In genomic region chr9:132406554-132407122, GRCh38 we compare ENCODE assay signal across 8 cellular contexts. TPM values are rescaled to one million over a fixed set of nuclear protein-coding genes. Genes with fewer than 3 reads are reported as not detected.
A peak's percentile ranks its signal among the peaks of the same experiment; 100 is the strongest.
DNase-seq lines count a peak whose midpoint lies in the region; ATAC-seq and TF ChIP-seq lines count a peak whose summit lies in the region.

TTF1 (minus strand) TSS chr9:132406840; CDS start chr9:132402821, 4,019 bp downstream.

- H4K20me1 ChIP-seq in DOHH2 (ENCODE audit: control insufficient read depth, insufficient read depth, low read depth, low read length) = peaks cover 14% of the 10 kb centered on the region

- H3K36me3 ChIP-seq in DOHH2 (ENCODE audit: control insufficient read depth, low read length) = peaks cover 25% of the 10 kb centered on the region
- peaks cover 3% of the 10 kb centered on the region for H3K36me3 ChIP-seq in H7 (replicated peaks; ENCODE audit: control insufficient read depth, insufficient read depth, low read length)
- H3K36me3 ChIP-seq in RWPE2 (ENCODE audit: low read depth) = peaks cover 14% of the 10 kb centered on the region

- H3K4me2 ChIP-seq in DOHH2 (ENCODE audit: low read length) = peak within 1 kb of the TSS; percentile 82

- ATAC-seq in RWPE2 (ENCODE audit: low read depth) = peak; percentile 74
- ATAC-seq in activated T-helper 17 cell treated with anti-CD3 and anti-CD28 coated beads, Interleukin-2, amount 50 U/mL, for 72 hours (replicated peaks) = peak; percentile 92
- ATAC-seq in natural killer cell treated with Interleukin-12 subunit alpha and Interleukin-12 subunit beta and Interleukin-15 and Interleukin-18, amount 100 ng/mL, for 72 hours = peak; percentile 92 to 97

- H3K27me3 ChIP-seq in DOHH2 (ENCODE audit: control insufficient read depth, low read length) = peaks cover 18% of the 10 kb centered on the region
- H3K27me3 ChIP-seq in H7 (ENCODE audit: control insufficient read depth, insufficient read depth, low read length) = peaks cover 16% of the 10 kb centered on the region
- no peaks in the 10 kb centered on the region for H3K27me3 ChIP-seq in RWPE2 (ENCODE audit: insufficient read depth, poor library complexity, severe bottlenecking)

- H3K9me2 ChIP-seq in DOHH2 (replicated peaks; ENCODE audit: control insufficient read depth, low read length) = no peaks in the 10 kb centered on the region

- H3K4me1 Mint-ChIP-seq in activated T-helper 17 cell treated with anti-CD3 and anti-CD28 coated beads, Interleukin-2, amount 50 U/mL, for 72 hours = peaks cover 30% of the 10 kb centered on the region
- H3K4me1 Mint-ChIP-seq in natural killer cell treated with Interleukin-12 subunit alpha and Interleukin-12 subunit beta and Interleukin-15 and Interleukin-18, amount 100 ng/mL, for 72 hours (ENCODE audit: low read depth in 2 of 2) = peaks cover 36 to 37% of the 10 kb centered on the region in 2 donors

- no peak for TF ChIP-seq CTCF in DOHH2 (IDR thresholded peaks at IDR 0.05; ENCODE audit: low read depth, low read length, poor library complexity, severe bottlenecking)
- no peak for TF ChIP-seq CTCF in RWPE2 (IDR thresholded peaks at IDR 0.05; ENCODE audit: poor library complexity, severe bottlenecking)
- no peak for TF ChIP-seq CTCF in fibroblast of pulmonary artery (IDR thresholded peaks at IDR 0.05; ENCODE audit: low read length, missing control alignments)

- H3K4me3 ChIP-seq in DOHH2 (ENCODE audit: low read length) (peak within 1 kb of the TSS; percentile 92), H7 (ENCODE audit: insufficient read depth, low read depth, low read length) (peak within 1 kb of the TSS; percentile 68), RWPE2 (ENCODE audit: severe bottlenecking) (peak within 1 kb of the TSS; percentile 53), fibroblast of pulmonary artery (replicated peaks; ENCODE audit: low read depth, low read length) (peak within 1 kb of the TSS; percentile 85)

- peaks cover 49% of the 10 kb centered on the region for H3K79me2 ChIP-seq in DOHH2 (ENCODE audit: control insufficient read depth, low read length)

- no peaks in the 10 kb centered on the region for H3K9me3 ChIP-seq in DOHH2 (ENCODE audit: control insufficient read depth, insufficient read depth, low read length)
- H3K9me3 ChIP-seq in RWPE2 (ENCODE audit: severe bottlenecking) = no peaks in the 10 kb centered on the region

- DNase-seq in H7 (peak; percentile 95), M059J (ENCODE audit: low read depth) (peak; percentile 93), RWPE2 (ENCODE audit: low spot score) (peak; percentile 87), fibroblast of pulmonary artery (ENCODE audit: low read depth) (peak; percentile 93)
- peak; percentile 93 for DNase-seq in natural killer cell treated with Interleukin-12 subunit alpha and Interleukin-12 subunit beta and Interleukin-15 and Interleukin-18, amount 100 ng/mL, for 72 hours (ENCODE audit: low spot score)
- DNase-seq in stimulated activated naive CD4-positive, alpha-beta T cell (lab: John Stamatoyannopoulos, UW) = peak; percentile 87 to 93 (median 92)

- no peaks in the 10 kb centered on the region for H3K9me3 Mint-ChIP-seq in activated T-helper 17 cell treated with anti-CD3 and anti-CD28 coated beads, Interleukin-2, amount 50 U/mL, for 72 hours
- H3K9me3 Mint-ChIP-seq in natural killer cell treated with Interleukin-12 subunit alpha and Interleukin-12 subunit beta and Interleukin-15 and Interleukin-18, amount 100 ng/mL, for 72 hours = no peaks in the 10 kb centered on the region

- peaks cover 7% of the 10 kb centered on the region for H3F3A ChIP-seq in DOHH2 (ENCODE audit: control insufficient read depth, insufficient read depth)

- peaks cover 59% of the 10 kb centered on the region for H3K4me1 ChIP-seq in DOHH2 (ENCODE audit: control insufficient read depth, low read length)
- H3K4me1 ChIP-seq in RWPE2 (ENCODE audit: insufficient read depth, poor library complexity, severe bottlenecking) = peaks cover 7% of the 10 kb centered on the region

- H3K27ac Mint-ChIP-seq in activated T-helper 17 cell treated with anti-CD3 and anti-CD28 coated beads, Interleukin-2, amount 50 U/mL, for 72 hours = peak within 1 kb of the TSS; percentile 94
- peak within 1 kb of the TSS; percentile 66 to 70 for H3K27ac Mint-ChIP-seq in natural killer cell treated with Interleukin-12 subunit alpha and Interleukin-12 subunit beta and Interleukin-15 and Interleukin-18, amount 100 ng/mL, for 72 hours

- peaks cover 50% of the 10 kb centered on the region for H3K36me3 Mint-ChIP-seq in activated T-helper 17 cell treated with anti-CD3 and anti-CD28 coated beads, Interleukin-2, amount 50 U/mL, for 72 hours (ENCODE audit: low read depth)
- H3K36me3 Mint-ChIP-seq in natural killer cell treated with Interleukin-12 subunit alpha and Interleukin-12 subunit beta and Interleukin-15 and Interleukin-18, amount 100 ng/mL, for 72 hours = peaks cover 11% of the 10 kb centered on the region

- H3K4me3 Mint-ChIP-seq in activated T-helper 17 cell treated with anti-CD3 and anti-CD28 coated beads, Interleukin-2, amount 50 U/mL, for 72 hours = peak within 1 kb of the TSS; percentile 87
- peak within 1 kb of the TSS; percentile 77 for H3K4me3 Mint-ChIP-seq in natural killer cell treated with Interleukin-12 subunit alpha and Interleukin-12 subunit beta and Interleukin-15 and Interleukin-18, amount 100 ng/mL, for 72 hours

- H3K27me3 Mint-ChIP-seq in activated T-helper 17 cell treated with anti-CD3 and anti-CD28 coated beads, Interleukin-2, amount 50 U/mL, for 72 hours = no peaks in the 10 kb centered on the region
- peaks cover 2 to 6% of the 10 kb centered on the region in 2 donors for H3K27me3 Mint-ChIP-seq in natural killer cell treated with Interleukin-12 subunit alpha and Interleukin-12 subunit beta and Interleukin-15 and Interleukin-18, amount 100 ng/mL, for 72 hours

- peak within 1 kb of the TSS; percentile 53 for H3K27ac ChIP-seq in DOHH2 (ENCODE audit: low read depth, low read length)
- H3K27ac ChIP-seq in RWPE2 (ENCODE audit: poor library complexity, severe bottlenecking) = no peak within 1 kb of the TSS

RNA-seq across cellular contexts. Expression of gene TTF1, which starts in this region (rescaled TPM):
- total RNA-seq in H7 (2014; rRNA removed; shearing (Covaris generic)) = 14.5 and 15.0 TPM in 2 replicates
- total RNA-seq in M059J (2014; rRNA removed; shearing (Covaris generic)) = 14.8 and 19.0 TPM in 2 replicates
- total RNA-seq in activated T-helper 17 cell treated with anti-CD3 and anti-CD28 coated beads, Interleukin-2, amount 50 U/mL, for 72 hours = 10 to 100 TPM; 22.1 to 27.0 TPM
- total RNA-seq in natural killer cell treated with Interleukin-12 subunit alpha and Interleukin-12 subunit beta and Interleukin-15 and Interleukin-18, amount 100 ng/mL, for 72 hours = 10 to 100 TPM; 17.1 to 29.2 TPM
